Comparison of ENCODE assay signal across 9 cellular contexts in the genomic region with DNA sequence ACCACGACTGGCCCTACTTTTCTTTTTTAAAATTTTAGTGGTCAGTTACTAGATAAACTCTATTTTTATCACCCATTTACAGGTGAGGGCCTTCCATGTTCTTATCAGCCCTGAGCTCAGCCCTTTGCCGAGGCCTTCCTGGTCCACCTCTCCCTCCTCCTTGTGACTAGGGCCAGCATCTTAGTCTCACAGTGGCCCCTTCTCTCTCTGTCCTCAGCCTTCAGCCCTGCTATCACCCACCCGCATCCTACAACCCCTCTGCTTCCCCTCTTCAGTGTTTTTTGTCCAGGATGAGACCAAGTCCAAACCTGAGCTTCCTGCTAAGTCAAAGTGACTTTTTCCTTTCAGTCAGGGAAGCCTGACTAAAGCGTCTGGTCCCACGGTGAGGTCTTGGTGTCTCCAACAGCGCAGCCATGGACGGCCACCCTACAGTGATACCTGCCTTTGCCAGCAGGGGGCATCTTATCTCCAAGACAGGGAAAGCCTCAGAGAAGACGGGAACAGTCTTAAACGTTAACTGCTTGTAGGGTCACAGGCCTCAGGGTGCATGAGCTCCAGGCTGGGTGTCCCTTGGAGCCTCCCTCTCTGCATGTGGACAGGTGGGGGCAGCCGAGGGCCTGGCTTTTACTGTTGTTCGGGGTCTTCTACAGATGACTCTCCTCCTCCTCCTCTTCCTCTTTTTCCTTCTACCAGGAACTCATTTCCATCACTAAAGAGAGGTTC. TPM values are rescaled to one million over a fixed set of nuclear protein-coding genes. Genes with fewer than 3 reads are reported as not detected.
DNase-seq lines count a peak whose midpoint lies in the region; ATAC-seq and TF ChIP-seq lines count a peak whose summit lies in the region.
"Had no signal": no experiment of that assay in that cellular context is flagged by ENCODE, and none has a peak within 500 bp of the region (broad histone marks: within the 10 kb centered on the region; RNA-seq: fewer than 3 reads in every experiment).

No MANE protein-coding gene starts in this region.

- H3K27me3 Mint-ChIP-seq in effector memory CD8-positive, alpha-beta T cell = no peaks in the 10 kb centered on the region

- no peak overlapping the region for H3K4me3 ChIP-seq in BE2C (ENCODE audit: low read depth, low read length)

- no peaks in the 10 kb centered on the region for H3K9me3 ChIP-seq in BE2C

- H3K27ac Mint-ChIP-seq in effector memory CD8-positive, alpha-beta T cell = peak overlapping the region in 1 of 2 donors; percentile 74

- no peaks in the 10 kb centered on the region for H3K36me3 Mint-ChIP-seq in effector memory CD8-positive, alpha-beta T cell (ENCODE audit: insufficient read depth)

- ATAC-seq in GM19438 (IDR thresholded peaks at IDR 0.05; ENCODE audit: low read depth, unreplicated experiment) = peak; percentile 70
- ATAC-seq in effector memory CD8-positive, alpha-beta T cell (replicated peaks) = peak; percentile 81

- peaks cover 20 to 26% of the 10 kb centered on the region in 2 donors for H3K4me1 Mint-ChIP-seq in effector memory CD8-positive, alpha-beta T cell (ENCODE audit: low read depth in 2 of 2)

- no peaks in the 10 kb centered on the region for H3K4me1 ChIP-seq in BE2C

- no peaks in the 10 kb centered on the region for H3K27me3 ChIP-seq in BE2C

- peak; percentile 60 for DNase-seq in BE2C
- DNase-seq in NCI-H2227 (lab: John Stamatoyannopoulos, UW; ENCODE audit: unreplicated experiment) = peak; percentile 64
- peak; percentile 44 to 46 for DNase-seq in activated CD4-positive, alpha-beta T cell treated with anti-CD3 and anti-CD28 coated beads, Interleukin-2, amount 50 U/mL, for 24 hours (ENCODE audit: low read depth in 1 of 2, low spot score in 1 of 2)
- peak; percentile 56 to 69 (median 60) for DNase-seq in effector memory CD8-positive, alpha-beta T cell
- DNase-seq in mucosa of gallbladder (ENCODE audit: low spot score) = peak; percentile 48
- peak; percentile 58 for DNase-seq in stimulated activated naive CD4-positive, alpha-beta T cell treated with Interleukin-2 at 50 U/mL for 16 hours (lab: John Stamatoyannopoulos, UW)
- no peak for DNase-seq in T1000 (lab: John Stamatoyannopoulos, UW)

- TF ChIP-seq CTCF in BE2C (IDR thresholded peaks at IDR 0.05; ENCODE audit: low read depth, low read length) = peak; percentile 65

- H3K9me3 Mint-ChIP-seq in effector memory CD8-positive, alpha-beta T cell = no peaks in the 10 kb centered on the region

- H3K4me3 Mint-ChIP-seq in effector memory CD8-positive, alpha-beta T cell = peak overlapping the region in 1 of 2 donors; percentile 33

- no peaks in the 10 kb centered on the region for H3K36me3 ChIP-seq in BE2C

RNA-seq across cellular contexts. Expression of gene GAGE10, which starts 11.7 kb away (rescaled TPM):
- not detected for polyA plus RNA-seq in BE2C (2012; ENCODE audit: insufficient read depth, insufficient read length, low read depth)
- total RNA-seq in mucosa of gallbladder = not detected
- total RNA-seq: subcutaneous adipose tissue had no signal

RNA-seq across cellular contexts. Expression of gene PPP1R3F, which starts 22.2 kb away (rescaled TPM):
- 3.6 TPM for polyA plus RNA-seq in BE2C (2012; ENCODE audit: insufficient read depth, insufficient read length, low read depth)
- 11.5 TPM for total RNA-seq in mucosa of gallbladder

RNA-seq across cellular contexts. Expression of gene FOXP3, which starts 27.3 kb away (rescaled TPM):
- 1.1 TPM for polyA plus RNA-seq in BE2C (2012; ENCODE audit: insufficient read depth, insufficient read length, low read depth)
- total RNA-seq in mucosa of gallbladder = 0.09 TPM

RNA-seq across cellular contexts. Expression of gene GAGE12J, which starts 30.1 kb away (rescaled TPM):
- polyA plus RNA-seq in BE2C (2012; ENCODE audit: insufficient read depth, insufficient read length, low read depth) = not detected
- not detected for total RNA-seq in mucosa of gallbladder
- total RNA-seq: subcutaneous adipose tissue had no signal

RNA-seq across cellular contexts. Expression of gene GAGE13, which starts 39.6 kb away (rescaled TPM):
- not detected for polyA plus RNA-seq in BE2C (2012; ENCODE audit: insufficient read depth, insufficient read length, low read depth)
- 0.63 TPM for total RNA-seq in mucosa of gallbladder
- total RNA-seq: subcutaneous adipose tissue had no signal
